11 cellular contexts compared by ENCODE assay signal in genomic region chrX:136856527-136856926, GRCh38. TPM values are rescaled to one million over a fixed set of nuclear protein-coding genes. Genes with fewer than 3 reads are reported as not detected.
DNase-seq lines count a peak whose midpoint lies in the region; ATAC-seq and TF ChIP-seq lines count a peak whose summit lies in the region.
"Had no signal": no experiment of that assay in that cellular context is flagged by ENCODE, and none has a peak within 500 bp of the region (broad histone marks: within the 10 kb centered on the region; RNA-seq: fewer than 3 reads in every experiment).

No MANE protein-coding gene starts in this region.

- no peaks in the 10 kb centered on the region for H3K9me2 ChIP-seq in MM.1S (replicated peaks; ENCODE audit: insufficient read depth, low read length)

- intact Hi-C loops in lower lobe of right lung (cut with DNase I) = no loop called here
- intact Hi-C loops in stomach (cut with DNase I; ENCODE audit: low total_unique reads) = no loop called here

- 0 out of 2 replicates have a peak overlapping the region, but pooled peaks have one; percentile 4 for H3K27ac ChIP-seq in MM.1S (ENCODE audit: low read length)
- no peak overlapping the region for H3K27ac ChIP-seq in lower lobe of right lung
- H3K27ac ChIP-seq in stomach = no peak overlapping the region
- H3K27ac ChIP-seq: foreskin keratinocyte had no signal

- no peak for TF ChIP-seq POLR2A in stomach (IDR thresholded peaks at IDR 0.05)

- DNase-seq in MM.1S (no peak), lower lobe of right lung (no peak), stomach (no peak)
- DNase-seq in activated CD4-positive, CD25-positive, alpha-beta regulatory T cell treated with anti-CD3 and anti-CD28 coated beads, Interleukin-2, amount 50 U/mL, for 72 hours = no peak
- DNase-seq: activated gamma-delta T cell treated with Interleukin-2 at 50 U/mL for 16 hours; foreskin keratinocyte; NK-92 treated with Interleukin-12 subunit alpha and Interleukin-12 subunit beta, amount 100 ng/mL, for 24 hours; trophoblast cell had no signal

- no peak overlapping the region for H3K9ac ChIP-seq in MM.1S (ENCODE audit: low read length)

- H3F3A ChIP-seq in MM.1S (ENCODE audit: insufficient read depth, low read length) = no peaks in the 10 kb centered on the region

- H4K20me1 ChIP-seq in MM.1S (ENCODE audit: insufficient read depth, low read length) = no peaks in the 10 kb centered on the region

- no peaks in the 10 kb centered on the region for H3K79me2 ChIP-seq in MM.1S (ENCODE audit: low read length)

- H3K9me3 ChIP-seq in MM.1S (replicated peaks; ENCODE audit: insufficient read depth, low read length) (no peaks in the 10 kb centered on the region), lower lobe of right lung (no peaks in the 10 kb centered on the region), stomach (peaks cover 0 to 3% (median 0%) of the 10 kb centered on the region in 4 donors)

- WGBS in stomach, 5 donors = 86 to 98% (median 93%) methylated on average over 6 of the region's 6 CpGs

- peak; percentile 56 for ATAC-seq in GM18870 (IDR thresholded peaks at IDR 0.05; ENCODE audit: unreplicated experiment)
- peak; percentile 68 for ATAC-seq in HG02571 (IDR thresholded peaks at IDR 0.05; ENCODE audit: unreplicated experiment)
- peak; percentile 37 to 56 for ATAC-seq in lower lobe of right lung
- ATAC-seq in GM21825 (IDR thresholded peaks at IDR 0.05; ENCODE audit: unreplicated experiment) = no peak
- ATAC-seq: foreskin keratinocyte had no signal

- H3K4me1 ChIP-seq in MM.1S (ENCODE audit: low read length) (0 out of 2 replicates have a peak, but pooled peaks cover 4% of the 10 kb centered on the region), lower lobe of right lung (no peaks in the 10 kb centered on the region), stomach (no peaks in the 10 kb centered on the region)
- H3K4me1 ChIP-seq: foreskin keratinocyte had no signal

- no peaks in the 10 kb centered on the region for H3K27me3 ChIP-seq in MM.1S (replicated peaks; ENCODE audit: insufficient read depth, low read length)
- no peaks in the 10 kb centered on the region for H3K27me3 ChIP-seq in lower lobe of right lung (ENCODE audit: low read depth)
- H3K27me3 ChIP-seq in stomach = no peaks in the 10 kb centered on the region
- H3K27me3 ChIP-seq: foreskin keratinocyte had no signal

- H3K4me2 ChIP-seq in MM.1S (ENCODE audit: low read depth, low read length) = no peak overlapping the region

- H3K4me3 ChIP-seq in MM.1S (ENCODE audit: low read length) (no peak overlapping the region), lower lobe of right lung (no peak overlapping the region), stomach (no peak overlapping the region)

- no peaks in the 10 kb centered on the region for H3K36me3 ChIP-seq in MM.1S (replicated peaks; ENCODE audit: insufficient read depth, low read length)
- H3K36me3 ChIP-seq in lower lobe of right lung = peaks cover 10% of the 10 kb centered on the region
- peaks cover 0 to 28% (median 14%) of the 10 kb centered on the region in 4 donors for H3K36me3 ChIP-seq in stomach

- TF ChIP-seq EP300 in stomach (IDR thresholded peaks at IDR 0.05) = no peak

- no peak overlapping the region for H2AFZ ChIP-seq in MM.1S (ENCODE audit: low read length)

- no peak for TF ChIP-seq CTCF in MM.1S (IDR thresholded peaks at IDR 0.05; ENCODE audit: low read length)
- no peak for TF ChIP-seq CTCF in lower lobe of right lung (IDR thresholded peaks at IDR 0.05)
- TF ChIP-seq CTCF in stomach (IDR thresholded peaks at IDR 0.05) = no peak

RNA-seq across cellular contexts. Expression of gene RBMX, which starts 24.0 kb away (rescaled TPM):
- total RNA-seq in lower lobe of right lung (114 TPM), stomach (100 to 1,000 TPM in 4 of 5 donors, 10 to 100 TPM in 1; 68.1 to 245 (median 137) TPM)
- 100 to 1,000 TPM in 1 of 3 donors, 10 to 100 TPM in 2; 72.6 to 130 (median 93.1) TPM for polyA plus RNA-seq in stomach
